In the genomic region with DNA sequence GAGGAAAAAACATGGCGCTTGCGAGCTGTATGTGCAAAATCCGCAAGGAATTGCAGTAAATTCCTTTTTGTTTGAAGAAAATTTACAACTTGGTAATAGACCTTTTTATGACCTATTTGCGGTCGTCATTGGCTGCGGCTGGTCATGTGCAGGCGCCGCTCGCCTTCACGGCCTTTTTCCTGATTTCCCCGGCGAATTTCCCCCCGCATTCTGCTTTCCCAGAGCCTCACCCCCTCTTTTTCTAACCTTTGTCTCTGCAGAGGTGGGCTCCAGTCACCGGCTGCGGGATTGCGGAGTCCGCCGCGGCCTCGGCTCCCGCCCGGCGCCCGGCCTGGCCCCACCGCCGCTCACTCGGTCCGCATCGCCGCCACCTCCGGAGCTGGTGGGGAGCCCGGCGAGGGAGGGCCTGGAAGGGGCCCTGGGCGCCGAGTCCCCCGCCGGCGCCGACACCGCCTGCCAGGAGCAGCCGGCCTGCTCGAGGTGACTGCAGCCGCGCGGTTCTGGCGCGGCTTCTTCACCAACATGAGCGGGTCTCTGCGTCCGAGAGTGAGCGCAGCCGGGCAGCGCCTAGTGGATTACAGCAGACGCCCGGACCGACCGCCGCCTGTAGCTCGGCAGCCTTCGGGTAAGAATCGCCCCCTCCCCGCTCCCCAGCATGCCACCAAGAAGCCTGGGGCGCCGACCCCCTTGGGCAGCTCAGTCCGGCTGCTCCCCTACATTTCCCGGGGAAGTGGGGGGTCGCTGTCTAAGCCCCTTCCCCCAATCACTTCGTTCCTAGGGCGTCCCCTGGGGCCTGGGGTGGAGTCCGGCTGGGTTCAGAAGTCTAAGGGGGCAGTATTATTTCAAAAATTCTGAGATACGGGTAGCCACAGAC, we compare ENCODE assay signal across 6 cellular contexts. TPM values are rescaled to one million over a fixed set of nuclear protein-coding genes. Genes with fewer than 3 reads are reported as not detected.
DNase-seq lines count a peak whose midpoint lies in the region; ATAC-seq, FAIRE-seq and TF ChIP-seq lines count a peak whose summit lies in the region.

No MANE protein-coding gene starts in this region.

- no peaks in the 10 kb centered on the region for H3K79me2 ChIP-seq in hepatocyte

- H3K4me3 ChIP-seq in heart right ventricle, result peak overlapping the region; percentile 22 to 56 (median 40)
- peak overlapping the region; percentile 67 for H3K4me3 ChIP-seq in hepatocyte

- peak in 1 of 8 donors; percentile 16 for ATAC-seq in heart right ventricle

- peak overlapping the region; percentile 68 for H2AFZ ChIP-seq in hepatocyte

- H3K4me1 ChIP-seq in heart right ventricle, result peaks cover 0 to 34% (median 18%) of the 10 kb centered on the region in 9 donors
- H3K4me1 ChIP-seq in hepatocyte (ENCODE audit: insufficient read depth), result peaks cover 8% of the 10 kb centered on the region

- H3K9me3 ChIP-seq in heart right ventricle, result no peaks in the 10 kb centered on the region
- H3K9me3 ChIP-seq in hepatocyte (ENCODE audit: low read depth), result no peaks in the 10 kb centered on the region

- TF ChIP-seq CTCF in heart right ventricle (IDR thresholded peaks at IDR 0.05) (no peak), hepatocyte (IDR thresholded peaks at IDR 0.05; ENCODE audit: poor library complexity) (no peak)

- H3K36me3 ChIP-seq in heart right ventricle (no peaks in the 10 kb centered on the region), hepatocyte (replicated peaks; ENCODE audit: insufficient read depth, low read depth) (no peaks in the 10 kb centered on the region)

- 1 to 3% methylated on average over 71 of the region's 71 CpGs for WGBS in heart right ventricle, 2 donors
- 3% methylated on average over 50 of the region's 71 CpGs for WGBS in hepatocyte (ENCODE audit: low lambda C conversion rate, missing lambda C conversion rate)

- H3K9me2 ChIP-seq in hepatocyte (replicated peaks; ENCODE audit: insufficient read depth), result no peaks in the 10 kb centered on the region

- H3K27me3 ChIP-seq in heart right ventricle (peaks cover 39 to 100% (median 99%) of the 10 kb centered on the region in 7 donors), hepatocyte (peaks cover 94% of the 10 kb centered on the region)

- no peaks in the 10 kb centered on the region for H4K20me1 ChIP-seq in hepatocyte (ENCODE audit: insufficient read depth, poor library complexity, severe bottlenecking)

- DNase-seq in heart right ventricle, result no peak
- DNase-seq in cardiac septum (ENCODE audit: low spot score), result no peak
- DNase-seq in hepatocyte (ENCODE audit: low spot score), result peak; percentile 54
- DNase-seq in urothelium cell line (ENCODE audit: low spot score), result peak; percentile 55
- no peak for DNase-seq in stimulated activated CD4-positive, alpha-beta T cell treated with anti-CD3 and anti-CD28 coated beads, Interleukin-2, amount 100 ng/mL, for 48 hours
- no peak for DNase-seq in stimulated activated CD8-positive, alpha-beta memory T cell treated with anti-CD3 and anti-CD28 coated beads, Interleukin-4, amount 100 ng/mL, for 48 hours

- H3K27ac ChIP-seq in heart right ventricle (peak overlapping the region in 6 of 10 donors; percentile 33 to 78 (median 60)), hepatocyte (no peak overlapping the region)

- H3K4me2 ChIP-seq in hepatocyte, result peak overlapping the region; percentile 93

- no peak for FAIRE-seq in urothelium cell line (lab: Jason Lieb, UNC)

- intact Hi-C loops in heart right ventricle (cut with DNase I) (loop anchor here in 1 of 10 donors (10.0 kb wide), 1 partner anchor 678 kb away; no protein-coding TSS in a partner anchor), cardiac septum (cut with DNase I) (no loop called here)

RNA-seq across cellular contexts. Expression of a gene that starts 7.1 kb away (rescaled TPM):
- total RNA-seq in heart right ventricle (1 to 10 TPM in 1 of 10 donors, under 1 TPM in 7, not detected in 2; 0.26 to 1.5 (median 0.42) TPM), cardiac septum (1.1 TPM), hepatocyte (1.3 TPM in 2 replicates)
- polyA plus RNA-seq in heart right ventricle (under 1 TPM; 0.35 to 0.59 TPM), hepatocyte (0.77 TPM in 1 of 2 replicates, not detected in the other)

RNA-seq across cellular contexts. Expression of a gene that starts 14.1 kb away (rescaled TPM):
- under 1 TPM in 2 of 10 donors, not detected in 8; 0.15 to 0.29 TPM for total RNA-seq in heart right ventricle
- under 1 TPM; 0.16 to 0.29 TPM for polyA plus RNA-seq in heart right ventricle
- total RNA-seq in cardiac septum, result not detected
- total RNA-seq in hepatocyte, result 2.4 and 2.9 TPM in 2 replicates
- 3.0 and 4.7 TPM in 2 replicates for polyA plus RNA-seq in hepatocyte

RNA-seq across cellular contexts. Expression of a gene that starts 14.7 kb away (rescaled TPM):
- total RNA-seq in heart right ventricle (under 1 TPM in 8 of 10 donors, not detected in 2; 0.21 to 0.69 (median 0.40) TPM), cardiac septum (0.70 TPM), hepatocyte (0.40 and 0.70 TPM in 2 replicates)
- polyA plus RNA-seq in heart right ventricle (1 to 10 TPM in 1 of 2 donors, under 1 TPM in 1; 0.13 to 1.6 TPM), hepatocyte (0.13 TPM in 1 of 2 replicates, not detected in the other)

RNA-seq across cellular contexts. Expression of a gene that starts 20.0 kb away (rescaled TPM):
- total RNA-seq in heart right ventricle (not detected), cardiac septum (0.16 TPM), hepatocyte (8.5 and 11.7 TPM in 2 replicates)
- polyA plus RNA-seq in heart right ventricle (not detected), hepatocyte (5.1 and 9.9 TPM in 2 replicates)

RNA-seq across cellular contexts. Expression of a gene that starts 20.5 kb away (rescaled TPM):
- total RNA-seq in heart right ventricle, result 1 to 10 TPM in 1 of 10 donors, under 1 TPM in 4, not detected in 5; 0.17 to 1.1 (median 0.28) TPM
- polyA plus RNA-seq in heart right ventricle, result under 1 TPM; 0.10 to 0.15 TPM
- total RNA-seq in cardiac septum, result 1.0 TPM
- total RNA-seq in hepatocyte, result 0.13 and 0.20 TPM in 2 replicates
- polyA plus RNA-seq in hepatocyte, result 0.41 TPM in 1 of 2 replicates, not detected in the other

Comparison
In these comparisons a context has a peak if more than half of its experiments do, and no peak if none do; other contexts are left out.
1. DNase-seq: peak in hepatocyte (single experiment) and urothelium cell line (single experiment); none in heart right ventricle (0 of 2), cardiac septum (single experiment), stimulated activated CD4-positive, alpha-beta T cell treated with anti-CD3 and anti-CD28 coated beads, Interleukin-2, amount 100 ng/mL, for 48 hours (0 of 2) and stimulated activated CD8-positive, alpha-beta memory T cell treated with anti-CD3 and anti-CD28 coated beads, Interleukin-4, amount 100 ng/mL, for 48 hours (single experiment).